2 cellular contexts compared by ENCODE assay signal in the genomic region with DNA sequence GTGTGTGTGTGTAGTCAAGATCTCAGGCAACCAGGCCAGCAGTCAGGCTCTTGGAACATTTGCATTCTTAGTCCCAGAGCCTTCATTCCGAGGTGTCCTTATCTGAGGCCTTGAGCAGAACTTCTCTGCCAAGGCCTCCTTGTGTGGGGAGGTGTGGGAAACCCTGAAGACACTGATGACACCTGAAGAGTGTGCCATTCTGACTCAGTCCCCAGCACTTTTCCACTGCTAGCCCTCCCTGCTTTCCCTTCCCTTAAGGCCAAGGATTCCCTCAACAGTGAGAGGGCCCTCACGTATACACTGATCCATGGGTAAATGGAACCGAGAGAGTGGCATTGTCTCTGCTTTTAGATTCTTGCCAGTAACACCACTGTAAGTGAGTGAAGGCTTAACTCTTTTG.
TF ChIP-seq lines count a peak whose summit lies in the region.

No MANE protein-coding gene starts in this region.

TF ChIP-seq in K562, 482 proteins besides CTCF, POLR2A, EP300 and RAD21:
- no peak for TF ChIP-seq PHTF2 (CRISPR knock-in tag; IDR thresholded peaks at IDR 0.05)
- TF ChIP-seq ZFX (CRISPR knock-in tag; IDR thresholded peaks at IDR 0.05) = 0 out of 2 replicates have a peak, but pooled peaks have one; percentile 14

TF ChIP-seq in SK-N-SH, 30 proteins besides CTCF, POLR2A, EP300 and RAD21:
- TF ChIP-seq, protein P1, sequence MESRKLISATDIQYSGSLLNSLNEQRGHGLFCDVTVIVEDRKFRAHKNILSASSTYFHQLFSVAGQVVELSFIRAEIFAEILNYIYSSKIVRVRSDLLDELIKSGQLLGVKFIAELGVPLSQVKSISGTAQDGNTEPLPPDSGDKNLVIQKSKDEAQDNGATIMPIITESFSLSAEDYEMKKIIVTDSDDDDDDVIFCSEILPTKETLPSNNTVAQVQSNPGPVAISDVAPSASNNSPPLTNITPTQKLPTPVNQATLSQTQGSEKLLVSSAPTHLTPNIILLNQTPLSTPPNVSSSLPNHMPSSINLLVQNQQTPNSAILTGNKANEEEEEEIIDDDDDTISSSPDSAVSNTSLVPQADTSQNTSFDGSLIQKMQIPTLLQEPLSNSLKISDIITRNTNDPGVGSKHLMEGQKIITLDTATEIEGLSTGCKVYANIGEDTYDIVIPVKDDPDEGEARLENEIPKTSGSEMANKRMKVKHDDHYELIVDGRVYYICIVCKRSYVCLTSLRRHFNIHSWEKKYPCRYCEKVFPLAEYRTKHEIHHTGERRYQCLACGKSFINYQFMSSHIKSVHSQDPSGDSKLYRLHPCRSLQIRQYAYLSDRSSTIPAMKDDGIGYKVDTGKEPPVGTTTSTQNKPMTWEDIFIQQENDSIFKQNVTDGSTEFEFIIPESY (IDR thresholded peaks at IDR 0.05; ENCODE audit: borderline replicate concordance, low read depth) = no peak
- no peak for TF ChIP-seq GABPA (IDR thresholded peaks at IDR 0.05; ENCODE audit: low read depth)
- TF ChIP-seq PBX3 (IDR thresholded peaks at IDR 0.05) = no peak
- TF ChIP-seq SIN3A (IDR thresholded peaks at IDR 0.05; ENCODE audit: borderline replicate concordance, low read depth, low read length) = no peak
- TF ChIP-seq RCOR1 (IDR thresholded peaks at IDR 0.05; ENCODE audit: low read length) = no peak
- TF ChIP-seq YY1 (IDR thresholded peaks at IDR 0.05; ENCODE audit: low read depth) = no peak
- no peak for TF ChIP-seq ELF1 (IDR thresholded peaks at IDR 0.05)
- TF ChIP-seq, protein P2, sequence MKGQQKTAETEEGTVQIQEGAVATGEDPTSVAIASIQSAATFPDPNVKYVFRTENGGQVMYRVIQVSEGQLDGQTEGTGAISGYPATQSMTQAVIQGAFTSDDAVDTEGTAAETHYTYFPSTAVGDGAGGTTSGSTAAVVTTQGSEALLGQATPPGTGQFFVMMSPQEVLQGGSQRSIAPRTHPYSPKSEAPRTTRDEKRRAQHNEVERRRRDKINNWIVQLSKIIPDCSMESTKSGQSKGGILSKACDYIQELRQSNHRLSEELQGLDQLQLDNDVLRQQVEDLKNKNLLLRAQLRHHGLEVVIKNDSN (IDR thresholded peaks at IDR 0.05; ENCODE audit: borderline replicate concordance, low read depth) = no peak
- TF ChIP-seq TAF1 (IDR thresholded peaks at IDR 0.05; ENCODE audit: borderline replicate concordance, low read depth, low read length) = no peak
- TF ChIP-seq POLR2AphosphoS5 (IDR thresholded peaks at IDR 0.05; ENCODE audit: low read depth, low read length) = no peak
- TF ChIP-seq FOSL2 (IDR thresholded peaks at IDR 0.05; ENCODE audit: borderline replicate concordance, low read depth) = no peak
- TF ChIP-seq MXI1 (IDR thresholded peaks at IDR 0.05; ENCODE audit: low read depth, low read length) = no peak
- TF ChIP-seq REST (IDR thresholded peaks at IDR 0.05; ENCODE audit: low read depth, low read length) = no peak
- TF ChIP-seq, protein P3, sequence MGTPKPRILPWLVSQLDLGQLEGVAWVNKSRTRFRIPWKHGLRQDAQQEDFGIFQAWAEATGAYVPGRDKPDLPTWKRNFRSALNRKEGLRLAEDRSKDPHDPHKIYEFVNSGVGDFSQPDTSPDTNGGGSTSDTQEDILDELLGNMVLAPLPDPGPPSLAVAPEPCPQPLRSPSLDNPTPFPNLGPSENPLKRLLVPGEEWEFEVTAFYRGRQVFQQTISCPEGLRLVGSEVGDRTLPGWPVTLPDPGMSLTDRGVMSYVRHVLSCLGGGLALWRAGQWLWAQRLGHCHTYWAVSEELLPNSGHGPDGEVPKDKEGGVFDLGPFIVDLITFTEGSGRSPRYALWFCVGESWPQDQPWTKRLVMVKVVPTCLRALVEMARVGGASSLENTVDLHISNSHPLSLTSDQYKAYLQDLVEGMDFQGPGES (IDR thresholded peaks at IDR 0.05; ENCODE audit: low read depth, low read length) = no peak
- TF ChIP-seq RFX5 (IDR thresholded peaks at IDR 0.05; ENCODE audit: low read length) = no peak
- no peak for TF ChIP-seq MAX (IDR thresholded peaks at IDR 0.05; ENCODE audit: low read depth)
